8 cellular contexts compared by ENCODE assay signal in the genomic region with DNA sequence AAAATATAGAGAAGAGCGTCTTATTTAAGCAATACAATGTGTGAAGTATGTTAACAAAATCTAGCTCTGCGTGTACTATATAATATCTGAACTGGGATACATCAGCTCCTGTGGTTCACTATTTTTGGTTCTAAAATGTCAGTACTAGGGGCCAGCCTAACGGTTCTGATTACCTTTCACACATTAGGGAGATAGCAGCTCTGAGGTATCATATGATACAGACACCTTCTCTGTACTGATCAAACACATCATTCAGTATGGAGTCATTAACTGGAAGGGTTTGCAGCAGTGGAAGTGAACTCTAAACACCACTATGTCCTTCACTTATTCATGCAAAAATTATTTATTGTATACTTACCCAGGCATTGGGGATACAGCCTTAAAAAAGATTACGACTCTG. TPM values are rescaled to one million over a fixed set of nuclear protein-coding genes. Genes with fewer than 3 reads are reported as not detected.
A peak's percentile ranks its signal among the peaks of the same experiment; 100 is the strongest.
DNase-seq lines count a peak whose midpoint lies in the region; ATAC-seq and TF ChIP-seq lines count a peak whose summit lies in the region.

No MANE protein-coding gene starts in this region.

- WGBS in heart right ventricle, 2 donors = 49 to 53% methylated on average over 4 of the region's 4 CpGs

- H3K27me3 ChIP-seq in heart right ventricle (no peaks in the 10 kb centered on the region), lower lobe of right lung (ENCODE audit: low read depth) (no peaks in the 10 kb centered on the region), vagina (no peaks in the 10 kb centered on the region)

- H3K4me3 Mint-ChIP-seq in activated naive CD8-positive, alpha-beta T cell treated with anti-CD3 and anti-CD28 coated beads for 36 hours = peak overlapping the region; percentile 85

- H3K36me3 Mint-ChIP-seq in activated naive CD8-positive, alpha-beta T cell treated with anti-CD3 and anti-CD28 coated beads for 36 hours = peaks cover 19% of the 10 kb centered on the region

- H3K4me3 ChIP-seq in heart right ventricle (peak overlapping the region in 9 of 10 donors; percentile 73 to 93 (median 88)), lower lobe of right lung (peak overlapping the region; percentile 93), vagina (peak overlapping the region; percentile 80 to 90)

- H3K4me1 ChIP-seq in heart right ventricle (peaks cover 0 to 59% (median 37%) of the 10 kb centered on the region in 9 donors), lower lobe of right lung (peaks cover 46% of the 10 kb centered on the region), vagina (peaks cover 33% of the 10 kb centered on the region)

- no peaks in the 10 kb centered on the region for H3K36me3 ChIP-seq in heart right ventricle
- H3K36me3 ChIP-seq in lower lobe of right lung = no peaks in the 10 kb centered on the region
- H3K36me3 ChIP-seq in vagina = no peaks in the 10 kb centered on the region

- peaks cover 67% of the 10 kb centered on the region for H3K4me1 Mint-ChIP-seq in activated naive CD8-positive, alpha-beta T cell treated with anti-CD3 and anti-CD28 coated beads for 36 hours

- no peaks in the 10 kb centered on the region for H3K27me3 Mint-ChIP-seq in activated naive CD8-positive, alpha-beta T cell treated with anti-CD3 and anti-CD28 coated beads for 36 hours

- ATAC-seq in heart right ventricle (no peak), Right ventricle myocardium superior (ENCODE audit: poor library complexity) (no peak), lower lobe of right lung (no peak), HG02884 (IDR thresholded peaks at IDR 0.05; ENCODE audit: unreplicated experiment) (no peak), GM21723 (IDR thresholded peaks at IDR 0.05; ENCODE audit: unreplicated experiment) (no peak)

- peaks cover 4% of the 10 kb centered on the region for H3K9me3 Mint-ChIP-seq in activated naive CD8-positive, alpha-beta T cell treated with anti-CD3 and anti-CD28 coated beads for 36 hours

- TF ChIP-seq POLR2A in vagina (IDR thresholded peaks at IDR 0.05) = no peak

- no peak for TF ChIP-seq CTCF in heart right ventricle (IDR thresholded peaks at IDR 0.05)
- TF ChIP-seq CTCF in lower lobe of right lung (IDR thresholded peaks at IDR 0.05) = no peak
- TF ChIP-seq CTCF in vagina (IDR thresholded peaks at IDR 0.05) = no peak

- intact Hi-C loops in heart right ventricle (cut with DNase I) (loop anchor here in 4 of 10 donors (5.0 to 10.0 kb wide), 3 partner anchors 56 to 129 kb away; a partner anchor contains a TSS), Right ventricle myocardium superior (cut with DNase I) (no loop called here), lower lobe of right lung (cut with DNase I) (no loop called here), vagina (cut with DNase I) (no loop called here)

- H3K27ac Mint-ChIP-seq in activated naive CD8-positive, alpha-beta T cell treated with anti-CD3 and anti-CD28 coated beads for 36 hours = peak overlapping the region; percentile 95

- DNase-seq in heart right ventricle = no peak
- DNase-seq in Right ventricle myocardium superior = no peak
- DNase-seq in activated naive CD8-positive, alpha-beta T cell treated with anti-CD3 and anti-CD28 coated beads for 36 hours = no peak
- no peak for DNase-seq in lower lobe of right lung
- no peak for DNase-seq in vagina (ENCODE audit: extremely low spot score in 2 of 2)
- DNase-seq in DMS 273 treated with DMSO at 0.1 percent for 48 hours (lab: John Stamatoyannopoulos, UW) = no peak

- H3K9me3 ChIP-seq in heart right ventricle (no peaks in the 10 kb centered on the region), lower lobe of right lung (no peaks in the 10 kb centered on the region), vagina (no peaks in the 10 kb centered on the region)

- H3K27ac ChIP-seq in heart right ventricle (peak overlapping the region; percentile 94 to 99 (median 97)), lower lobe of right lung (peak overlapping the region; percentile 95), vagina (peak overlapping the region; percentile 97)

RNA-seq across cellular contexts. Expression of a gene that starts 2.1 kb away (rescaled TPM):
- 10 to 100 TPM; 46.7 to 87.4 (median 70.0) TPM for total RNA-seq in heart right ventricle
- 1 to 10 TPM; 5.4 to 7.8 TPM for polyA plus RNA-seq in heart right ventricle
- 44.4 TPM for total RNA-seq in Right ventricle myocardium superior
- total RNA-seq in activated naive CD8-positive, alpha-beta T cell treated with anti-CD3 and anti-CD28 coated beads for 36 hours = 10 to 100 TPM; 41.4 to 41.5 TPM
- 59.6 TPM for total RNA-seq in lower lobe of right lung
- 33.9 TPM for total RNA-seq in vagina

RNA-seq across cellular contexts. Expression of a gene that starts 57.5 kb away (rescaled TPM):
- total RNA-seq in heart right ventricle = 10 to 100 TPM in 1 of 10 donors, 1 to 10 TPM in 7, under 1 TPM in 2; 0.92 to 29.7 (median 5.9) TPM
- 1 to 10 TPM; 3.0 to 5.2 TPM for polyA plus RNA-seq in heart right ventricle
- 5.3 TPM for total RNA-seq in Right ventricle myocardium superior
- 10 to 100 TPM; 44.8 to 47.1 TPM for total RNA-seq in activated naive CD8-positive, alpha-beta T cell treated with anti-CD3 and anti-CD28 coated beads for 36 hours
- 32.1 TPM for total RNA-seq in lower lobe of right lung
- 16.5 TPM for total RNA-seq in vagina
